Comparison of ENCODE assay signal across 12 cellular contexts in the genomic region with DNA sequence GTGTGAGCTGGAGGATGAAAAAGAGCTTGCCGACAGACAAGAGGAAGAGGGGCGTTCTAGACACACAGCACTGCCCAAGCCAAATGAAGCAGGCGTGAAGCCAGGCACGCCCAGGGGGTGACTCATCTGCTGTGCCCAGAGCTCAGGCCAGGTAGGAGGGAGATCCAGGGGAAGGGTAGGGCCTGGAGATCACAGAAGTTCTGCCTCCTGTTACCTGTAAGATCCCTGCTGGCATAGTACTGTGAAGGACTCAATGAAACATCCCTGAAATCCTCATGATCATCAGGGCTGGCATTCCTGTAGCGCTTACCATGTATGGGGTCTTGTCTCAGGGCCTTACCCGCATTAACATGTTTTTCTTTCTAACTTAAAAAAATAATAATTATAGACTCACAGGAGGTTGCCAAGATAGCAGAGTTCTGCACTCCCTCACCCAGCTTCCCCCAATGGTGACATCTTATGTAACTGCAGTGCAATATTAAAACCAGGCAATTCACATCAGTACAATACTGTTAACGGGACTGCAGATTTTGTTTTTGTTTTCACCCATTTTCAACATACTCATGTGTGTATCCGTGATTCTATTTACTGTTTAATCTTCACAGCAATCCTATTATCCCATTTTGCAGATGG.
A peak's percentile ranks its signal among the peaks of the same experiment; 100 is the strongest.
DNase-seq lines count a peak whose midpoint lies in the region; ATAC-seq, FAIRE-seq and TF ChIP-seq lines count a peak whose summit lies in the region.
"Had no signal": no experiment of that assay in that cellular context is flagged by ENCODE, and none has a peak within 500 bp of the region (broad histone marks: within the 10 kb centered on the region; RNA-seq: fewer than 3 reads in every experiment).

No MANE protein-coding gene starts in this region.

- H3K9me3 Mint-ChIP-seq in stimulated activated effector memory CD8-positive, alpha-beta T cell treated with anti-CD3 and anti-CD28 coated beads, Interleukin-12 subunit alpha, Interleukin-12 subunit beta, amount 100 ng/mL, for 72 hours = no peaks in the 10 kb centered on the region

- no peaks in the 10 kb centered on the region for H3K9me3 ChIP-seq in ascending aorta
- H3K9me3 ChIP-seq: Caco-2, heart right ventricle had no signal

- DNase-seq in GM12891 (ENCODE audit: insufficient read length, low spot score) (no peak), SW480 (ENCODE audit: low spot score) (peak; percentile 88), islet precursor cell (peak; percentile 61), DMS79 treated with DMSO at 0.1 percent for 48 hours (lab: John Stamatoyannopoulos, UW) (no peak), DMS79 (lab: John Stamatoyannopoulos, UW) (no peak), ascending aorta (ENCODE audit: low spot score in 2 of 2) (no peak), NCI-H1436 treated with DMSO at 0.1 percent for 48 hours (lab: John Stamatoyannopoulos, UW) (no peak)
- no peak for DNase-seq in stimulated activated effector memory CD8-positive, alpha-beta T cell treated with anti-CD3 and anti-CD28 coated beads, Interleukin-12 subunit alpha, Interleukin-12 subunit beta, amount 100 ng/mL, for 72 hours (ENCODE audit: low spot score in 2 of 2)
- DNase-seq: activated CD4-positive, CD25-positive, alpha-beta regulatory T cell; Caco-2; dermis blood vessel endothelial cell; heart right ventricle had no signal

- H3K36me3 Mint-ChIP-seq in stimulated activated effector memory CD8-positive, alpha-beta T cell treated with anti-CD3 and anti-CD28 coated beads, Interleukin-12 subunit alpha, Interleukin-12 subunit beta, amount 100 ng/mL, for 72 hours = no peaks in the 10 kb centered on the region

- no peaks in the 10 kb centered on the region for H3K36me3 ChIP-seq in ascending aorta
- H3K36me3 ChIP-seq: heart right ventricle had no signal

- no peak overlapping the region for H3K4me3 ChIP-seq in ascending aorta
- H3K4me3 ChIP-seq: heart right ventricle had no signal

- no peak overlapping the region for H3K4me3 Mint-ChIP-seq in stimulated activated effector memory CD8-positive, alpha-beta T cell treated with anti-CD3 and anti-CD28 coated beads, Interleukin-12 subunit alpha, Interleukin-12 subunit beta, amount 100 ng/mL, for 72 hours

- intact Hi-C loops in ascending aorta (cut with DNase I) = no loop called here

- no peak for TF ChIP-seq POLR2A in GM12891 (IDR thresholded peaks at IDR 0.05; ENCODE audit: low read depth, low read length)

- FAIRE-seq in GM12891 (lab: Jason Lieb, UNC) = peak; percentile 40

- peaks cover 8 to 14% of the 10 kb centered on the region in 2 donors for H3K4me1 ChIP-seq in ascending aorta
- H3K4me1 ChIP-seq: Caco-2 had no signal

- no peak overlapping the region for H3K27ac Mint-ChIP-seq in stimulated activated effector memory CD8-positive, alpha-beta T cell treated with anti-CD3 and anti-CD28 coated beads, Interleukin-12 subunit alpha, Interleukin-12 subunit beta, amount 100 ng/mL, for 72 hours

- peaks cover 26% of the 10 kb centered on the region for H3K4me1 Mint-ChIP-seq in stimulated activated effector memory CD8-positive, alpha-beta T cell treated with anti-CD3 and anti-CD28 coated beads, Interleukin-12 subunit alpha, Interleukin-12 subunit beta, amount 100 ng/mL, for 72 hours

- no peaks in the 10 kb centered on the region for H3K27me3 ChIP-seq in ascending aorta
- H3K27me3 ChIP-seq: heart right ventricle had no signal

- TF ChIP-seq CTCF in ascending aorta (IDR thresholded peaks at IDR 0.05) = no peak

- ATAC-seq in stimulated activated effector memory CD8-positive, alpha-beta T cell treated with anti-CD3 and anti-CD28 coated beads, Interleukin-12 subunit alpha, Interleukin-12 subunit beta, amount 100 ng/mL, for 72 hours = peak; percentile 65

- peak overlapping the region in 1 of 2 donors; percentile 86 for H3K27ac ChIP-seq in ascending aorta

TF ChIP-seq in GM12891, 5 proteins besides CTCF, POLR2A, EP300 and RAD21:
- TF ChIP-seq POLR2AphosphoS5 (IDR thresholded peaks at IDR 0.05; ENCODE audit: low read depth, low read length) = no peak
- 0 out of 2 replicates have a peak, but pooled peaks have one; percentile 2 for TF ChIP-seq SPI1 (IDR thresholded peaks at IDR 0.05; ENCODE audit: low read depth, low read length)
- no peak for TF ChIP-seq PAX5 (IDR thresholded peaks at IDR 0.05; ENCODE audit: insufficient read depth, low read length, severe bottlenecking)

Comparison
In these comparisons a context has a peak if more than half of its experiments do, and no peak if none do; other contexts are left out.
1. DNase-seq: peak in SW480 (single experiment) and islet precursor cell (single experiment); none in GM12891 (single experiment), stimulated activated effector memory CD8-positive, alpha-beta T cell treated with anti-CD3 and anti-CD28 coated beads, Interleukin-12 subunit alpha, Interleukin-12 subunit beta, amount 100 ng/mL, for 72 hours (0 of 2), DMS79 treated with DMSO at 0.1 percent for 48 hours (single experiment), DMS79 (single experiment), ascending aorta (0 of 2) and NCI-H1436 treated with DMSO at 0.1 percent for 48 hours (single experiment).